12 cellular contexts compared by ENCODE assay signal in the genomic region with DNA sequence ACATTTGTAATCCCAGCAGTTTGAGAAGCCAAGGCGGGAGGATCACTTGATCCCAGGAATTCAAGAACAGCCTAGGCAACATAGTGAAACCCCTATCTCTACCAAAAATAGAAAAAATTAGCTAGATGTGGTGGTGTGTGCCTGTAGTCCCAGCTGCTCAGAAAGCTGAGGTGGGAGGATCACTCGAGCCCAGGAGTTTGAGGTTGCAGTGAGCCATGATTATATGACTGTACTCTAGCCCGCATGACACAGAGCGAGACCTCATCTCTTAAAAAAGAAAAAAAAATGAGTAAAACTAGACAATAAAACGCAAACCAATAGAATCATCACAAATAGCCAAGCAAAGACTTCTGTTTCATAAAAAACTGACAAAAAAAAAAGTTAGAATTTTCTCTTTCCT. TPM values are rescaled to one million over a fixed set of nuclear protein-coding genes. Genes with fewer than 3 reads are reported as not detected.
A peak's percentile ranks its signal among the peaks of the same experiment; 100 is the strongest.
DNase-seq lines count a peak whose midpoint lies in the region; ATAC-seq and TF ChIP-seq lines count a peak whose summit lies in the region.
"Had no signal": no experiment of that assay in that cellular context is flagged by ENCODE, and none has a peak within 500 bp of the region (broad histone marks: within the 10 kb centered on the region; RNA-seq: fewer than 3 reads in every experiment).

No MANE protein-coding gene starts in this region.

- H3K27me3 ChIP-seq in mammary epithelial cell (ENCODE audit: insufficient read depth, low read length): no peaks in the 10 kb centered on the region
- no peaks in the 10 kb centered on the region for H3K27me3 ChIP-seq in colonic mucosa
- H3K27me3 ChIP-seq: BE2C, upper lobe of left lung had no signal

- ATAC-seq in GM19023 (IDR thresholded peaks at IDR 0.05; ENCODE audit: unreplicated experiment) (peak; percentile 84), HG02981 (IDR thresholded peaks at IDR 0.05; ENCODE audit: unreplicated experiment) (peak; percentile 82)
- ATAC-seq in activated T-cell treated with anti-CD3 and anti-CD28 coated beads, Interleukin-2, amount 50 U/mL, for 4 hours: peak; percentile 91
- ATAC-seq: sciatic nerve had no signal

- H3K27ac ChIP-seq in mammary epithelial cell (ENCODE audit: insufficient read depth, low read depth, low read length) (no peak overlapping the region), colonic mucosa (no peak overlapping the region)
- H3K27ac ChIP-seq: upper lobe of left lung had no signal

- no peak overlapping the region for H3K4me2 ChIP-seq in mammary epithelial cell (ENCODE audit: insufficient read depth, low read depth, low read length)

- no peak overlapping the region for H3K4me3 Mint-ChIP-seq in activated T-cell treated with anti-CD3 and anti-CD28 coated beads, Interleukin-2, amount 50 U/mL, for 4 hours

- intact Hi-C loops in mammary epithelial cell (cut with micrococcal nuclease): no loop called here
- intact Hi-C loops in colonic mucosa (cut with DNase I): no loop called here

- H3K4me1 Mint-ChIP-seq in activated T-cell treated with anti-CD3 and anti-CD28 coated beads, Interleukin-2, amount 50 U/mL, for 4 hours (ENCODE audit: low read depth): peaks cover 31% of the 10 kb centered on the region

- H3K9ac ChIP-seq in mammary epithelial cell (ENCODE audit: insufficient read depth, low read length) (no peak overlapping the region), colonic mucosa (ENCODE audit: low read depth in 2 of 2, low read length in 2 of 2) (no peak overlapping the region)

- dilution Hi-C loops in mammary epithelial cell (cut with HindIII; ENCODE audit: low sequenced_read_pairs): no loop called here

- no peaks in the 10 kb centered on the region for H3K27me3 Mint-ChIP-seq in activated T-cell treated with anti-CD3 and anti-CD28 coated beads, Interleukin-2, amount 50 U/mL, for 4 hours (ENCODE audit: low read depth)

- H3K4me3 ChIP-seq in mammary epithelial cell (replicated peaks in 1 of 3; ENCODE audit: insufficient read depth in 1 of 3, low read depth in 2 of 3, low read length in 3 of 3): no peak overlapping the region
- no peak overlapping the region for H3K4me3 ChIP-seq in colonic mucosa
- H3K4me3 ChIP-seq: upper lobe of left lung had no signal

- peaks cover 10% of the 10 kb centered on the region for H3K36me3 Mint-ChIP-seq in activated T-cell treated with anti-CD3 and anti-CD28 coated beads, Interleukin-2, amount 50 U/mL, for 4 hours (ENCODE audit: insufficient read depth)

- no peaks in the 10 kb centered on the region for H4K20me1 ChIP-seq in mammary epithelial cell (ENCODE audit: insufficient read depth, low read length)

- DNase-seq in Ammon's horn (ENCODE audit: low spot score) (peak; percentile 3), NCI-H1417 (lab: John Stamatoyannopoulos, UW) (no peak), mammary epithelial cell (no peak), colonic mucosa (no peak), NOMO-1 treated with DMSO at 0.1 percent for 48 hours (lab: John Stamatoyannopoulos, UW; ENCODE audit: unreplicated experiment) (no peak)
- no peak for DNase-seq in activated T-cell treated with anti-CD3 and anti-CD28 coated beads, Interleukin-2, amount 50 U/mL, for 4 hours
- DNase-seq: BE2C, kidney, upper lobe of left lung had no signal

- H3K4me1 ChIP-seq in mammary epithelial cell (ENCODE audit: insufficient read depth, low read length) (no peaks in the 10 kb centered on the region), colonic mucosa (no peaks in the 10 kb centered on the region)
- H3K4me1 ChIP-seq: BE2C, upper lobe of left lung had no signal

- H3K79me2 ChIP-seq in mammary epithelial cell (ENCODE audit: insufficient read depth, low read length): no peaks in the 10 kb centered on the region

- no peaks in the 10 kb centered on the region for H3K36me3 ChIP-seq in mammary epithelial cell (ENCODE audit: insufficient read depth, low read length)
- peaks cover 5% of the 10 kb centered on the region for H3K36me3 ChIP-seq in colonic mucosa
- H3K36me3 ChIP-seq: BE2C had no signal

- 95% methylated on average over 5 of the region's 5 CpGs for WGBS in mammary epithelial cell (ENCODE audit: low coverage, missing lambda C conversion rate)

- in situ Hi-C loops in mammary epithelial cell (cut with MboI; ENCODE audit: low sequenced_read_pairs in 2 of 2): no loop called here

- no peaks in the 10 kb centered on the region for H3K9me3 Mint-ChIP-seq in activated T-cell treated with anti-CD3 and anti-CD28 coated beads, Interleukin-2, amount 50 U/mL, for 4 hours

- H3K9me3 ChIP-seq in mammary epithelial cell (replicated peaks; ENCODE audit: insufficient read depth, low read length) (no peaks in the 10 kb centered on the region), colonic mucosa (no peaks in the 10 kb centered on the region)
- H3K9me3 ChIP-seq: BE2C, upper lobe of left lung had no signal

- TF ChIP-seq CTCF in mammary epithelial cell (conservative IDR thresholded peaks at IDR 0.05 in 1 of 2, IDR thresholded peaks at IDR 0.05 in 1 of 2; ENCODE audit: extremely low read depth in 1 of 2, insufficient read depth in 1 of 2, low read depth in 1 of 2, low read length in 2 of 2) (no peak), colonic mucosa (IDR thresholded peaks at IDR 0.05) (no peak)

- no TSS peak for BruUV-seq in mammary epithelial cell (replicated peaks; lab: Mats Ljungman, UMichigan)

- no peak overlapping the region for H2AFZ ChIP-seq in mammary epithelial cell (ENCODE audit: low read depth, low read length)

- CTCF ChIA-PET in mammary epithelial cell (lab: Charles Lee; ENCODE audit: low non-redundant PET): no interaction called here

RNA-seq across cellular contexts. Expression of gene NUCB2, which starts 21.8 kb away (rescaled TPM):
- 10 to 100 TPM; 18.5 to 22.3 (median 19.6) TPM for total RNA-seq in activated T-cell treated with anti-CD3 and anti-CD28 coated beads, Interleukin-2, amount 50 U/mL, for 4 hours
- total RNA-seq in mammary epithelial cell (10 to 100 TPM; 26.3 to 66.5 TPM), colonic mucosa (100 to 1,000 TPM in 1 of 2 donors, 10 to 100 TPM in 1; 60.9 to 111 TPM)
- polyA plus RNA-seq in mammary epithelial cell: 22.4 TPM
- polyA minus RNA-seq in mammary epithelial cell: 25.2 TPM

RNA-seq across cellular contexts. Expression of gene NCR3LG1, which starts 53.3 kb away (rescaled TPM):
- 1 to 10 TPM; 3.2 to 4.2 (median 3.4) TPM for total RNA-seq in activated T-cell treated with anti-CD3 and anti-CD28 coated beads, Interleukin-2, amount 50 U/mL, for 4 hours
- total RNA-seq in mammary epithelial cell (10 to 100 TPM in 1 of 2 donors, 1 to 10 TPM in 1; 8.7 to 10.1 TPM), colonic mucosa (10 to 100 TPM in 1 of 2 donors, 1 to 10 TPM in 1; 9.3 to 11.3 TPM)
- 2.3 TPM for polyA plus RNA-seq in mammary epithelial cell
- 7.5 TPM for polyA minus RNA-seq in mammary epithelial cell
